Comparison of ENCODE assay signal across 8 cellular contexts in the genomic region with DNA sequence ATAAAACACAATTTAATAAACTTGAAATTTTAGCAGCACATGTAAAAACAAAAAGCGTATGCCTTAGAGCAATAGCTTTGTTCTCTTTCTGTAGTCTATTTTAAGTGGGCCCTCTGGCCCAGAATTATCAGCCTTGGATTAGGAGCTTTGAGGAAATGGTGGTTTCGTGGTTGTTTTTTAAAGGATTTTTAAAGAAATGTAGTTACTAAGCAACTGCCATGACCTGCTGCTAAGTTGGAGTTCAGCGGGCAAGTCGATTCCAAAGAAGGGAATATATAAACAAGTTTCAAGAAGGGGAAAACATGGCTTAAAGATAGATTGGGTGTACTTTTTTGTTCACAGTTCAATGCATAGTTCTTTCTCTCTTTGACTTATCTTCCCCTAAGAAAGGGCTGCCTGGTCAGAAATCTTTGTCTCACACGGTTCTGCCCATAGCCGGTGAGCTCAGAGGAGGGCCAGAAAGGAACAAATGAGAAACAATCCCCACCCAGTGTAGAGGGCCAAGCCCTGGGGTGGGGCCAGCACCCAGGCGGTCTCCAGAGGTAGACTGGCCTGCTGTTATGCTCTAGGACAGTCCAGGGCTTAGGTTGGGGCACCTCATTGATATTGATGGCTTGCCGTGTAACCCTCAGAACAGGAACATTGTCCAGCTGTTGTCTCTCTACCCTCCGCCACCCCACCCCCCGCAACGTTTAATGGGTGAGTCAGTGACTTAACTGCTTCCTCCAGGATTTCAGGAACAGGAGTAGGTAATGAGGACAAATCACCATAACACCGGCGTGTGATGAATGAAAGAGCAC. TPM values are rescaled to one million over a fixed set of nuclear protein-coding genes. Genes with fewer than 3 reads are reported as not detected.
A peak's percentile ranks its signal among the peaks of the same experiment; 100 is the strongest.
DNase-seq lines count a peak whose midpoint lies in the region; ATAC-seq and TF ChIP-seq lines count a peak whose summit lies in the region.

No MANE protein-coding gene starts in this region.

- H2BK15ac ChIP-seq in neuronal stem cell (ENCODE audit: low read length) = no peak overlapping the region

- H4K91ac ChIP-seq in neuronal stem cell (ENCODE audit: low read depth, low read length, poor library complexity) = no peak overlapping the region

- H3K27me3 ChIP-seq in neuronal stem cell (ENCODE audit: control insufficient read depth in 3 of 3, insufficient read depth in 3 of 3, low read depth in 1 of 3, low read length in 3 of 3) = no peaks in the 10 kb centered on the region

- H2AFZ ChIP-seq in neuronal stem cell (ENCODE audit: low read length) = no peak overlapping the region

- peak; percentile 75 for DNase-seq in ELF-1 (ENCODE audit: low read depth, low spot score)
- peak; percentile 88 for DNase-seq in NCI-H69 (lab: John Stamatoyannopoulos, UW)
- no peak for DNase-seq in epithelial cell of prostate (ENCODE audit: low read depth, low spot score)
- DNase-seq in neuronal stem cell (ENCODE audit: low spot score) = no peak
- no peak for DNase-seq in NCI-H526 (lab: John Stamatoyannopoulos, UW)
- DNase-seq in HEK293T (ENCODE audit: extremely low spot score) = no peak

- no peak overlapping the region for H2BK12ac ChIP-seq in neuronal stem cell (ENCODE audit: low read length)

- WGBS in neuronal stem cell (ENCODE audit: extremely low coverage in 2 of 2, insufficient read length in 2 of 2, insufficient replicate concordance in 1 of 2), 2 donors = no CpG with 5 or more reads among the region's 13 CpGs

- peaks cover 3% of the 10 kb centered on the region for H3K79me1 ChIP-seq in neuronal stem cell (ENCODE audit: low read depth, low read length)

- H2AK5ac ChIP-seq in neuronal stem cell (ENCODE audit: low read depth, low read length) = no peak overlapping the region

- no peak overlapping the region for H3K4ac ChIP-seq in neuronal stem cell (ENCODE audit: low read length)

- ATAC-seq in GM21381 (IDR thresholded peaks at IDR 0.05; ENCODE audit: unreplicated experiment) (no peak), GM19351 (IDR thresholded peaks at IDR 0.05; ENCODE audit: unreplicated experiment) (no peak)

- H3K18ac ChIP-seq in neuronal stem cell (ENCODE audit: low read length) = no peak overlapping the region

- peak overlapping the region; percentile 25 for H3K4me2 ChIP-seq in neuronal stem cell (ENCODE audit: insufficient read depth, low read length, poor library complexity, severe bottlenecking)

- H4K8ac ChIP-seq in neuronal stem cell (ENCODE audit: low read depth, low read length) = no peak overlapping the region

- peaks cover 0 to 43% of the 10 kb centered on the region in 2 donors for H3K36me3 ChIP-seq in neuronal stem cell (replicated peaks in 1 of 2; ENCODE audit: control insufficient read depth in 2 of 2, insufficient read depth in 2 of 2, low read length in 2 of 2)

- no peak overlapping the region for H3K9ac ChIP-seq in neuronal stem cell (ENCODE audit: low read depth, low read length, poor library complexity)

- no peak overlapping the region for H3K23ac ChIP-seq in neuronal stem cell (ENCODE audit: low read depth, low read length, poor library complexity)

- H3K27ac ChIP-seq in epithelial cell of prostate = peak overlapping the region; percentile 81
- peak overlapping the region; percentile 21 for H3K27ac ChIP-seq in neuronal stem cell (replicated peaks; ENCODE audit: low read length)

- no peak overlapping the region for H2BK120ac ChIP-seq in neuronal stem cell (ENCODE audit: low read depth, low read length)

- H3K4me3 ChIP-seq in neuronal stem cell (ENCODE audit: low read length in 2 of 2) = no peak overlapping the region

- no peaks in the 10 kb centered on the region for H3K9me3 ChIP-seq in neuronal stem cell (replicated peaks in 1 of 2; ENCODE audit: control insufficient read depth in 2 of 2, insufficient read depth in 1 of 2, low read depth in 1 of 2, low read length in 2 of 2)

- POLR2A ChIA-PET in HEK293T (lab: Yijun Ruan, JAX) = interaction anchor here (1.0 kb wide), 1 partner anchor 21 kb away, joined by 3 read pairs; no protein-coding TSS in a partner anchor

- CTCF ChIA-PET in HEK293T (lab: Yijun Ruan, JAX) = interaction anchor here (0.6 to 0.7 kb wide), 2 partner anchors 13 to 26 kb away, joined by 3 read pairs; no protein-coding TSS in a partner anchor

- H3K4me1 ChIP-seq in neuronal stem cell (ENCODE audit: control insufficient read depth in 2 of 2, insufficient read depth in 1 of 2, low read depth in 1 of 2, low read length in 2 of 2) = peaks cover 20 to 30% of the 10 kb centered on the region in 2 donors

- H2BK5ac ChIP-seq in neuronal stem cell (ENCODE audit: low read length) = no peak overlapping the region

- H3K14ac ChIP-seq in neuronal stem cell (ENCODE audit: low read length) = no peak overlapping the region

TF ChIP-seq in HEK293T, 16 proteins besides CTCF, POLR2A, EP300 and RAD21:
- TF ChIP-seq SUZ12 (IDR thresholded peaks at IDR 0.05) = no peak
- TF ChIP-seq ELF4 (IDR thresholded peaks at IDR 0.05) = no peak
- no peak for TF ChIP-seq TARDBP (IDR thresholded peaks at IDR 0.05)

RNA-seq across cellular contexts. Expression of gene DLG3, which starts 32.5 kb away (rescaled TPM):
- polyA plus RNA-seq in neuronal stem cell (2013, experiment 1 of 2) = 55.1 TPM
- 55.1 TPM for polyA plus RNA-seq in neuronal stem cell (2013, experiment 2 of 2)

RNA-seq across cellular contexts. Expression of gene GDPD2, which starts 54.0 kb away (rescaled TPM):
- 3.0 TPM for polyA plus RNA-seq in neuronal stem cell (2013, experiment 1 of 2)
- polyA plus RNA-seq in neuronal stem cell (2013, experiment 2 of 2) = 3.1 TPM

Comparison
In these comparisons a context has a peak if more than half of its experiments do, and no peak if none do; other contexts are left out.
1. DNase-seq: peak in ELF-1 (single experiment) and NCI-H69 (single experiment); none in epithelial cell of prostate (single experiment), neuronal stem cell (single experiment), NCI-H526 (0 of 2) and HEK293T (single experiment).